ENCODE assay signal across 16 cellular contexts in the genomic region with DNA sequence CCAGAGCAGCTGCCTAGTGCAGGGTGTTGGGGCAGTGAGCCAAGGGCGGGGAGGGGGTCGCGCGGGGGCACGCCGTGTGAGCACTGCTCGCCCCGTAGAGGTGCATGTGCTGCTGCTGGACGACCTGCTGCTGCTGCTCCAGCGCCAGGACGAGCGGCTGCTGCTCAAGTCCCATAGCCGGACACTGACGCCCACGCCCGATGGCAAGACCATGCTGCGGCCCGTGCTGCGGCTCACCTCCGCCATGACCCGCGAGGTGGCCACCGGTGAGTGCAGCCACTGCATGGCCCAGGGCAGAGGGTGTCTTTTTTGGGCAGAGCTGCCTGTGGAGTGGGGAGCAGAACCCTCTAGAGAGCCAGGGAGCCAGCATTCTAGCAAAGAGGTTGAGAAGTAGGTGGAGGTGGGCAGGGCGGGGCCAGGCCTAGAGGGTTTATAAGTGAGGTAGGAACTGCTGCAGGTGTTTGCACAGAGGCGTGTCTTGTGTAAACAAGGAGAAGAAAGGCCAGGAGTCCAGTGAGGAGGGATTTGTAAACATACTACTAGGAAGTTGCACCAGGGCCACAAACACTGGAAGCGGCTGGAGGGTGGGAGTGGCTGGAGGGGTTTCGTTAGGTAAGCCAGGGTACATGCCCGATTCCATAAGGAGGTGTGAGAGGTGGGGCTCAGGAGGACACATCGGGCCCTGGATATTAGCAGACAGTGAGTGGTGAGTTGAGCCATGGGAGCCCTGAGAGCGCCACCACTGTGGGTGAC. TPM values are rescaled to one million over a fixed set of nuclear protein-coding genes. Genes with fewer than 3 reads are reported as not detected.
DNase-seq lines count a peak whose midpoint lies in the region; ATAC-seq and TF ChIP-seq lines count a peak whose summit lies in the region.
"Had no signal": no experiment of that assay in that cellular context is flagged by ENCODE, and none has a peak within 500 bp of the region (broad histone marks: within the 10 kb centered on the region; RNA-seq: fewer than 3 reads in every experiment).

No MANE protein-coding gene starts in this region.

- ATAC-seq in GM19395 (IDR thresholded peaks at IDR 0.05; ENCODE audit: unreplicated experiment) (no peak), GM18909 (IDR thresholded peaks at IDR 0.05; ENCODE audit: poor library complexity, unreplicated experiment) (no peak)

- TF ChIP-seq POLR2A in spleen (IDR thresholded peaks at IDR 0.05): no peak

- H3K4me1 ChIP-seq in duodenal mucosa (ENCODE audit: control insufficient read depth in 1 of 2, insufficient read depth in 2 of 2, low read length in 2 of 2): peaks cover 10 to 17% of the 10 kb centered on the region in 2 donors
- peaks cover 0 to 6% (median 0%) of the 10 kb centered on the region in 6 donors for H3K4me1 ChIP-seq in spleen
- H3K4me1 ChIP-seq: HAP-1 had no signal

- TF ChIP-seq CTCF in spleen (IDR thresholded peaks at IDR 0.05 in 8 of 11, conservative IDR thresholded peaks at IDR 0.05 in 3 of 11): no peak

- peak overlapping the region; percentile 25 for H3K27ac Mint-ChIP-seq in activated CD4-positive, alpha-beta T cell treated with anti-CD3 and anti-CD28 coated beads, Interleukin-2, amount 10 ng/mL, durations not matched to agents 7 days and 5 days
- H3K27ac Mint-ChIP-seq in activated T-helper 2 cell treated with anti-CD3 and anti-CD28 coated beads, Interferon-gamma antibody, Interleukin-2, Interleukin-4, amounts not matched to agents 10 μg/mL and 5 μg/mL and 100 μg/mL, durations not matched to agents 14 hours and 24 hours and 36 hours: no peak overlapping the region

- H3K27me3 ChIP-seq in duodenal mucosa (ENCODE audit: control insufficient read depth in 1 of 2, insufficient read depth in 2 of 2, low read length in 2 of 2): no peaks in the 10 kb centered on the region
- H3K27me3 ChIP-seq in spleen (replicated peaks in 1 of 7): no peaks in the 10 kb centered on the region

- H3K4me3 ChIP-seq in duodenal mucosa (ENCODE audit: low read depth in 1 of 2, low read length in 2 of 2): peak overlapping the region; percentile 41 to 64
- H3K4me3 ChIP-seq in spleen: no peak overlapping the region
- H3K4me3 ChIP-seq: HAP-1, thoracic aorta had no signal

- 93 to 97% (median 95%) methylated on average over 13 to 30 of the region's 30 CpGs for WGBS in spleen, 5 donors

- H3K9me3 Mint-ChIP-seq in activated CD4-positive, alpha-beta T cell treated with anti-CD3 and anti-CD28 coated beads, Interleukin-2, amount 10 ng/mL, durations not matched to agents 7 days and 5 days: no peaks in the 10 kb centered on the region
- H3K9me3 Mint-ChIP-seq in activated T-helper 2 cell treated with anti-CD3 and anti-CD28 coated beads, Interferon-gamma antibody, Interleukin-2, Interleukin-4, amounts not matched to agents 10 μg/mL and 5 μg/mL and 100 μg/mL, durations not matched to agents 14 hours and 24 hours and 36 hours: no peaks in the 10 kb centered on the region

- H3K36me3 ChIP-seq in duodenal mucosa (ENCODE audit: control insufficient read depth in 1 of 2, insufficient read depth in 2 of 2, low read length in 2 of 2) (peaks cover 43 to 64% of the 10 kb centered on the region in 2 donors), spleen (peaks cover 6 to 93% (median 89%) of the 10 kb centered on the region in 6 donors)

- POLR2A ChIA-PET in activated CD4-positive, alpha-beta T cell treated with anti-CD3 and anti-CD28 coated beads, Interleukin-2, amount 10 ng/mL, durations not matched to agents 7 days and 5 days (lab: Charles Lee): no interaction called here

- H3K9ac ChIP-seq in duodenal mucosa (ENCODE audit: low read depth in 1 of 2, low read length in 2 of 2): peak overlapping the region; percentile 60 to 82

- peak overlapping the region; percentile 78 for H3K27ac ChIP-seq in duodenal mucosa (ENCODE audit: low read depth, low read length)
- H3K27ac ChIP-seq in spleen: no peak overlapping the region
- H3K27ac ChIP-seq: thoracic aorta had no signal

- H3K9me3 ChIP-seq in duodenal mucosa (ENCODE audit: control insufficient read depth in 1 of 2, low read length in 2 of 2) (no peaks in the 10 kb centered on the region), spleen (no peaks in the 10 kb centered on the region)
- H3K9me3 ChIP-seq: HAP-1, thoracic aorta had no signal

- DNase-seq in activated CD4-positive, alpha-beta T cell treated with anti-CD3 and anti-CD28 coated beads, Interleukin-2, amount 10 ng/mL, durations not matched to agents 7 days and 5 days: no peak
- DNase-seq in activated CD4-positive, alpha-beta T cell treated with anti-CD3 and anti-CD28 coated beads, Interleukin-2, amount 50 U/mL, for 1 hour: no peak
- peak; percentile 97 for DNase-seq in NCI-H510A treated with DMSO at 0.1 percent for 48 hours (lab: John Stamatoyannopoulos, UW)
- DNase-seq in spleen: peak; percentile 66
- no peak for DNase-seq in activated T-helper 2 cell treated with anti-CD3 and anti-CD28 coated beads, Interferon-gamma antibody, Interleukin-2, Interleukin-4, amounts not matched to agents 10 μg/mL and 5 μg/mL and 100 μg/mL, durations not matched to agents 14 hours and 24 hours and 36 hours (ENCODE audit: low spot score)
- DNase-seq: activated CD4-positive, alpha-beta T cell treated with anti-CD3 and anti-CD28 coated beads for 1 hour; aorta; erythroblast; posterior cingulate gyrus had no signal

- H3K36me3 Mint-ChIP-seq in activated CD4-positive, alpha-beta T cell treated with anti-CD3 and anti-CD28 coated beads, Interleukin-2, amount 10 ng/mL, durations not matched to agents 7 days and 5 days (ENCODE audit: low read depth): peaks cover 65% of the 10 kb centered on the region
- peaks cover 76% of the 10 kb centered on the region for H3K36me3 Mint-ChIP-seq in activated T-helper 2 cell treated with anti-CD3 and anti-CD28 coated beads, Interferon-gamma antibody, Interleukin-2, Interleukin-4, amounts not matched to agents 10 μg/mL and 5 μg/mL and 100 μg/mL, durations not matched to agents 14 hours and 24 hours and 36 hours (ENCODE audit: low read depth)

- CTCF ChIA-PET in activated CD4-positive, alpha-beta T cell treated with anti-CD3 and anti-CD28 coated beads, Interleukin-2, amount 10 ng/mL, durations not matched to agents 7 days and 5 days (lab: Charles Lee): interaction anchor here (1.0 kb wide), 1 partner anchor 18 kb away, joined by 5 read pairs; no protein-coding TSS in a partner anchor

- H3K27me3 Mint-ChIP-seq in activated CD4-positive, alpha-beta T cell treated with anti-CD3 and anti-CD28 coated beads, Interleukin-2, amount 10 ng/mL, durations not matched to agents 7 days and 5 days: no peaks in the 10 kb centered on the region
- no peaks in the 10 kb centered on the region for H3K27me3 Mint-ChIP-seq in activated T-helper 2 cell treated with anti-CD3 and anti-CD28 coated beads, Interferon-gamma antibody, Interleukin-2, Interleukin-4, amounts not matched to agents 10 μg/mL and 5 μg/mL and 100 μg/mL, durations not matched to agents 14 hours and 24 hours and 36 hours (ENCODE audit: low read depth)

- no peak overlapping the region for H3K4me3 Mint-ChIP-seq in activated CD4-positive, alpha-beta T cell treated with anti-CD3 and anti-CD28 coated beads, Interleukin-2, amount 10 ng/mL, durations not matched to agents 7 days and 5 days
- H3K4me3 Mint-ChIP-seq in activated T-helper 2 cell treated with anti-CD3 and anti-CD28 coated beads, Interferon-gamma antibody, Interleukin-2, Interleukin-4, amounts not matched to agents 10 μg/mL and 5 μg/mL and 100 μg/mL, durations not matched to agents 14 hours and 24 hours and 36 hours (ENCODE audit: low read depth): no peak overlapping the region

- intact Hi-C loops in spleen (cut with DNase I; ENCODE audit: low total_unique reads): no loop called here
- intact Hi-C loops in activated T-helper 2 cell treated with anti-CD3 and anti-CD28 coated beads, Interferon-gamma antibody, Interleukin-2, Interleukin-4, amounts not matched to agents 10 μg/mL and 5 μg/mL and 100 μg/mL, durations not matched to agents 14 hours and 24 hours and 36 hours (cut with micrococcal nuclease): no loop called here

- peaks cover 20% of the 10 kb centered on the region for H3K4me1 Mint-ChIP-seq in activated CD4-positive, alpha-beta T cell treated with anti-CD3 and anti-CD28 coated beads, Interleukin-2, amount 10 ng/mL, durations not matched to agents 7 days and 5 days
- H3K4me1 Mint-ChIP-seq in activated T-helper 2 cell treated with anti-CD3 and anti-CD28 coated beads, Interferon-gamma antibody, Interleukin-2, Interleukin-4, amounts not matched to agents 10 μg/mL and 5 μg/mL and 100 μg/mL, durations not matched to agents 14 hours and 24 hours and 36 hours (ENCODE audit: low read depth): peaks cover 6% of the 10 kb centered on the region

RNA-seq across cellular contexts. Expression of gene ARHGEF1, which starts 21.3 kb away (rescaled TPM):
- total RNA-seq in activated CD4-positive, alpha-beta T cell treated with anti-CD3 and anti-CD28 coated beads, Interleukin-2, amount 10 ng/mL, durations not matched to agents 7 days and 5 days: 100 to 1,000 TPM; 663 to 761 TPM
- 100 to 1,000 TPM; 238 to 473 (median 382) TPM for total RNA-seq in spleen
- 100 to 1,000 TPM; 314 to 543 (median 478) TPM for polyA plus RNA-seq in spleen
- 340 and 353 TPM in 2 replicates for total RNA-seq in activated T-helper 2 cell treated with anti-CD3 and anti-CD28 coated beads, Interferon-gamma antibody, Interleukin-2, Interleukin-4, amounts not matched to agents 10 μg/mL and 5 μg/mL and 100 μg/mL, durations not matched to agents 14 hours and 24 hours and 36 hours

RNA-seq across cellular contexts. Expression of gene ERFL, which starts 24.0 kb away (rescaled TPM):
- 1 to 10 TPM; 1.5 to 1.6 TPM for total RNA-seq in activated CD4-positive, alpha-beta T cell treated with anti-CD3 and anti-CD28 coated beads, Interleukin-2, amount 10 ng/mL, durations not matched to agents 7 days and 5 days
- total RNA-seq in spleen: 1 to 10 TPM in 5 of 7 donors, under 1 TPM in 2; 0.46 to 3.0 (median 1.6) TPM
- polyA plus RNA-seq in spleen: 1 to 10 TPM; 2.2 to 2.4 (median 2.2) TPM
- total RNA-seq in activated T-helper 2 cell treated with anti-CD3 and anti-CD28 coated beads, Interferon-gamma antibody, Interleukin-2, Interleukin-4, amounts not matched to agents 10 μg/mL and 5 μg/mL and 100 μg/mL, durations not matched to agents 14 hours and 24 hours and 36 hours: 2.1 and 2.3 TPM in 2 replicates
- total RNA-seq: RPMI7951 had no signal
- polyA plus RNA-seq: keratinocyte had no signal

RNA-seq across cellular contexts. Expression of gene CD79A, which starts 27.2 kb away (rescaled TPM):
- total RNA-seq in activated CD4-positive, alpha-beta T cell treated with anti-CD3 and anti-CD28 coated beads, Interleukin-2, amount 10 ng/mL, durations not matched to agents 7 days and 5 days: 1 to 10 TPM; 2.9 to 4.7 TPM
- 100 to 1,000 TPM; 222 to 361 (median 269) TPM for total RNA-seq in spleen
- 1,000 to 10,000 TPM in 1 of 3 donors, 100 to 1,000 TPM in 2; 748 to 1,033 (median 986) TPM for polyA plus RNA-seq in spleen
- 0.67 and 0.84 TPM in 2 replicates for total RNA-seq in activated T-helper 2 cell treated with anti-CD3 and anti-CD28 coated beads, Interferon-gamma antibody, Interleukin-2, Interleukin-4, amounts not matched to agents 10 μg/mL and 5 μg/mL and 100 μg/mL, durations not matched to agents 14 hours and 24 hours and 36 hours
- total RNA-seq: RPMI7951, thoracic aorta had no signal

RNA-seq across cellular contexts. Expression of gene RPS19, which starts 44.2 kb away (rescaled TPM):
- total RNA-seq in activated CD4-positive, alpha-beta T cell treated with anti-CD3 and anti-CD28 coated beads, Interleukin-2, amount 10 ng/mL, durations not matched to agents 7 days and 5 days: 1,000 to 10,000 TPM; 2,679 to 3,011 TPM
- total RNA-seq in spleen: 1,000 to 10,000 TPM in 4 of 7 donors, 100 to 1,000 TPM in 3; 744 to 2,126 (median 1,870) TPM
- 1,000 to 10,000 TPM; 5,153 to 8,491 (median 7,946) TPM for polyA plus RNA-seq in spleen
- total RNA-seq in activated T-helper 2 cell treated with anti-CD3 and anti-CD28 coated beads, Interferon-gamma antibody, Interleukin-2, Interleukin-4, amounts not matched to agents 10 μg/mL and 5 μg/mL and 100 μg/mL, durations not matched to agents 14 hours and 24 hours and 36 hours: 2,928 and 2,943 TPM in 2 replicates

RNA-seq across cellular contexts. Expression of gene RABAC1, which starts 54.8 kb away (rescaled TPM):
- total RNA-seq in activated CD4-positive, alpha-beta T cell treated with anti-CD3 and anti-CD28 coated beads, Interleukin-2, amount 10 ng/mL, durations not matched to agents 7 days and 5 days: 10 to 100 TPM; 67.4 to 74.0 TPM
- total RNA-seq in spleen: 100 to 1,000 TPM in 5 of 7 donors, 10 to 100 TPM in 2; 85.6 to 154 (median 123) TPM
- 100 to 1,000 TPM; 110 to 165 (median 145) TPM for polyA plus RNA-seq in spleen
- total RNA-seq in activated T-helper 2 cell treated with anti-CD3 and anti-CD28 coated beads, Interferon-gamma antibody, Interleukin-2, Interleukin-4, amounts not matched to agents 10 μg/mL and 5 μg/mL and 100 μg/mL, durations not matched to agents 14 hours and 24 hours and 36 hours: 54.0 and 57.6 TPM in 2 replicates

Comparison
In these comparisons a context has a peak if more than half of its experiments do, and no peak if none do; other contexts are left out.
1. DNase-seq: peak in NCI-H510A treated with DMSO at 0.1 percent for 48 hours (single experiment) and spleen (single experiment); none in activated CD4-positive, alpha-beta T cell treated with anti-CD3 and anti-CD28 coated beads, Interleukin-2, amount 10 ng/mL, durations not matched to agents 7 days and 5 days (single experiment), activated CD4-positive, alpha-beta T cell treated with anti-CD3 and anti-CD28 coated beads, Interleukin-2, amount 50 U/mL, for 1 hour (single experiment) and activated T-helper 2 cell treated with anti-CD3 and anti-CD28 coated beads, Interferon-gamma antibody, Interleukin-2, Interleukin-4, amounts not matched to agents 10 μg/mL and 5 μg/mL and 100 μg/mL, durations not matched to agents 14 hours and 24 hours and 36 hours (single experiment).
2. H3K4me3 ChIP-seq: peak in duodenal mucosa (2 of 2); none in spleen (0 of 8).
3. RNA of gene CD79A, which starts 27.2 kb away (total RNA-seq): 222 to 361 TPM in spleen; 2.9 to 4.7 TPM in activated CD4-positive, alpha-beta T cell treated with anti-CD3 and anti-CD28 coated beads, Interleukin-2, amount 10 ng/mL, durations not matched to agents 7 days and 5 days and 0.67 to 0.84 TPM in activated T-helper 2 cell treated with anti-CD3 and anti-CD28 coated beads, Interferon-gamma antibody, Interleukin-2, Interleukin-4, amounts not matched to agents 10 μg/mL and 5 μg/mL and 100 μg/mL, durations not matched to agents 14 hours and 24 hours and 36 hours; every median in the first group is over 10 times any median in the second.